In genomic region chr2:230986520-230987136, GRCh38 we compare ENCODE assay signal across 8 cellular contexts. TPM values are rescaled to one million over a fixed set of nuclear protein-coding genes. Genes with fewer than 3 reads are reported as not detected.
DNase-seq lines count a peak whose midpoint lies in the region; ATAC-seq and TF ChIP-seq lines count a peak whose summit lies in the region.

No MANE protein-coding gene starts in this region.

- no peaks in the 10 kb centered on the region for H3K36me3 ChIP-seq in mammary epithelial cell (ENCODE audit: insufficient read depth, low read length)
- no peaks in the 10 kb centered on the region for H3K36me3 ChIP-seq in naive thymus-derived CD4-positive, alpha-beta T cell (ENCODE audit: control insufficient read depth in 2 of 3, insufficient read depth in 3 of 3, low read length in 3 of 3)

- peaks cover 27% of the 10 kb centered on the region for H3K27me3 ChIP-seq in AG04450 (ENCODE audit: control insufficient read depth, insufficient read depth, low read length)
- no peaks in the 10 kb centered on the region for H3K27me3 ChIP-seq in mammary epithelial cell (ENCODE audit: insufficient read depth, low read length)
- no peaks in the 10 kb centered on the region for H3K27me3 ChIP-seq in naive thymus-derived CD4-positive, alpha-beta T cell (ENCODE audit: control insufficient read depth in 2 of 2, insufficient read depth in 2 of 2, low read length in 2 of 2)

- peak overlapping the region; percentile 91 for H2AFZ ChIP-seq in mammary epithelial cell (ENCODE audit: low read depth, low read length)

- peaks cover 5% of the 10 kb centered on the region; the same call in 1 of the 2 replicates for H3K9me3 ChIP-seq in AG04450 (ENCODE audit: control insufficient read depth, insufficient read depth, low read length)
- no peaks in the 10 kb centered on the region for H3K9me3 ChIP-seq in mammary epithelial cell (replicated peaks; ENCODE audit: insufficient read depth, low read length)
- no peaks in the 10 kb centered on the region for H3K9me3 ChIP-seq in naive thymus-derived CD4-positive, alpha-beta T cell (ENCODE audit: control insufficient read depth in 2 of 3, low read length in 3 of 3)

- peak overlapping the region; percentile 72 for H3K4me2 ChIP-seq in mammary epithelial cell (ENCODE audit: insufficient read depth, low read depth, low read length)

- TF ChIP-seq CTCF in AG04450 (IDR thresholded peaks at IDR 0.05; ENCODE audit: low read depth, low read length) (no peak), mammary epithelial cell (conservative IDR thresholded peaks at IDR 0.05 in 1 of 2, IDR thresholded peaks at IDR 0.05 in 1 of 2; ENCODE audit: extremely low read depth in 1 of 2, insufficient read depth in 1 of 2, low read depth in 1 of 2, low read length in 2 of 2) (no peak)

- no peak overlapping the region for H3K9ac ChIP-seq in mammary epithelial cell (ENCODE audit: insufficient read depth, low read length)

- no peak for DNase-seq in AG04450 (ENCODE audit: low read depth, low spot score)
- DNase-seq in mammary epithelial cell: no peak
- no peak for DNase-seq in naive thymus-derived CD4-positive, alpha-beta T cell
- no peak for DNase-seq in stimulated activated CD4-positive, alpha-beta T cell treated with anti-CD3 and anti-CD28 coated beads, Interleukin-12 subunit alpha, Interleukin-12 subunit beta, amount 100 ng/mL, for 4 hours
- DNase-seq in SW480 (ENCODE audit: low spot score): no peak
- no peak for DNase-seq in NCI-H2171 (lab: John Stamatoyannopoulos, UW)

- in situ Hi-C loops in mammary epithelial cell (cut with MboI; ENCODE audit: low sequenced_read_pairs in 2 of 2): loop anchor here (5.0 kb wide), 2 partner anchors 84 to 159 kb away; no protein-coding TSS in a partner anchor

- POLR2A ChIA-PET in AG04450 (lab: Yijun Ruan, JAX): no interaction called here
- POLR2A ChIA-PET in naive thymus-derived CD4-positive, alpha-beta T cell (lab: Charles Lee): interaction anchor here (0.7 to 1.4 kb wide), 2 partner anchors 120 to 139 kb away, joined by 3 to 4 read pairs; no protein-coding TSS in a partner anchor

- peak overlapping the region; percentile 19 to 68 (median 47) for H3K4me3 Mint-ChIP-seq in naive thymus-derived CD4-positive, alpha-beta T cell

- ATAC-seq in HG03108 (IDR thresholded peaks at IDR 0.05; ENCODE audit: unreplicated experiment): peak; percentile 1
- no peak for ATAC-seq in naive thymus-derived CD4-positive, alpha-beta T cell
- no peak for ATAC-seq in GM21423 (IDR thresholded peaks at IDR 0.05; ENCODE audit: unreplicated experiment)

- H3K4me3 ChIP-seq in AG04450 (ENCODE audit: low read depth, low read length): peak overlapping the region; percentile 56
- H3K4me3 ChIP-seq in mammary epithelial cell (replicated peaks in 1 of 3; ENCODE audit: insufficient read depth in 1 of 3, low read depth in 2 of 3, low read length in 3 of 3): peak overlapping the region; percentile 6 to 14 (median 10)
- peak overlapping the region; percentile 59 for H3K4me3 ChIP-seq in naive thymus-derived CD4-positive, alpha-beta T cell (ENCODE audit: low read length)

- peak overlapping the region in 1 of 9 donors; percentile 40 for H3K27ac Mint-ChIP-seq in naive thymus-derived CD4-positive, alpha-beta T cell

- H3K4me1 Mint-ChIP-seq in naive thymus-derived CD4-positive, alpha-beta T cell: peaks cover 4 to 40% (median 8%) of the 10 kb centered on the region in 7 donors

- H3K9me3 Mint-ChIP-seq in naive thymus-derived CD4-positive, alpha-beta T cell: no peaks in the 10 kb centered on the region

- no peak overlapping the region for H3K27ac ChIP-seq in AG04450 (ENCODE audit: low read depth, low read length)
- no peak overlapping the region for H3K27ac ChIP-seq in mammary epithelial cell (ENCODE audit: insufficient read depth, low read depth, low read length)
- H3K27ac ChIP-seq in naive thymus-derived CD4-positive, alpha-beta T cell (ENCODE audit: low read depth, low read length): no peak overlapping the region

- no peaks in the 10 kb centered on the region for H3K36me3 Mint-ChIP-seq in naive thymus-derived CD4-positive, alpha-beta T cell

- H3K4me1 ChIP-seq in mammary epithelial cell (ENCODE audit: insufficient read depth, low read length): no peaks in the 10 kb centered on the region
- H3K4me1 ChIP-seq in naive thymus-derived CD4-positive, alpha-beta T cell (ENCODE audit: control insufficient read depth in 2 of 2, insufficient read depth in 2 of 2, low read length in 2 of 2): peaks cover 8 to 17% of the 10 kb centered on the region in 2 donors

- WGBS in mammary epithelial cell (ENCODE audit: low coverage, missing lambda C conversion rate): 50% methylated on average over 7 of the region's 15 CpGs

- peaks cover 3% of the 10 kb centered on the region for H4K20me1 ChIP-seq in mammary epithelial cell (ENCODE audit: insufficient read depth, low read length)

- intact Hi-C loops in mammary epithelial cell (cut with micrococcal nuclease): loop anchor here (1.0 kb wide), 3 partner anchors 84 to 162 kb away; no protein-coding TSS in a partner anchor
- intact Hi-C loops in naive thymus-derived CD4-positive, alpha-beta T cell (cut with micrococcal nuclease): loop anchor here (1.0 to 2.0 kb wide), 5 partner anchors 62 to 162 kb away; partner anchors contain the start of genes GPR55 (in 2 of the 2) and ITM2C (in 1 of the 2)

- no TSS peak for BruUV-seq in mammary epithelial cell (replicated peaks; lab: Mats Ljungman, UMichigan)

- CTCF ChIA-PET in AG04450 (lab: Charles Lee): interaction anchor here (0.7 to 6.2 kb wide), 21 partner anchors 9 to 765 kb away, joined by 3 to 184 read pairs (median 8); partner anchors contain the start of genes ITM2C and SPATA3
- CTCF ChIA-PET in mammary epithelial cell (lab: Charles Lee; ENCODE audit: low non-redundant PET): interaction anchor here (0.7 kb wide), 1 partner anchor 149 kb away, joined by 5 read pairs; no protein-coding TSS in a partner anchor
- CTCF ChIA-PET in naive thymus-derived CD4-positive, alpha-beta T cell (lab: Charles Lee): interaction anchor here (0.6 to 3.8 kb wide), 12 partner anchors 12 to 164 kb away, joined by 3 to 47 read pairs (median 6); no protein-coding TSS in a partner anchor

- dilution Hi-C loops in mammary epithelial cell (cut with HindIII; ENCODE audit: low sequenced_read_pairs): no loop called here

- H3K79me2 ChIP-seq in mammary epithelial cell (ENCODE audit: insufficient read depth, low read length): no peaks in the 10 kb centered on the region

- H3K27me3 Mint-ChIP-seq in naive thymus-derived CD4-positive, alpha-beta T cell: peaks cover 5 to 36% (median 10%) of the 10 kb centered on the region in 5 donors

RNA-seq across cellular contexts. Expression of gene SPATA3, which starts 9.3 kb away (rescaled TPM):
- polyA plus RNA-seq in AG04450 (2011; rRNA removed): not detected in 2 replicates
- not detected in 2 replicates for polyA minus RNA-seq in AG04450 (2011; rRNA and poly(A)+ RNA removed)
- total RNA-seq in mammary epithelial cell: not detected
- not detected for polyA plus RNA-seq in mammary epithelial cell
- polyA minus RNA-seq in mammary epithelial cell: not detected
- not detected for total RNA-seq in naive thymus-derived CD4-positive, alpha-beta T cell
- polyA plus RNA-seq in naive thymus-derived CD4-positive, alpha-beta T cell: not detected

RNA-seq across cellular contexts. Expression of gene C2orf72, which starts 50.7 kb away (rescaled TPM):
- polyA plus RNA-seq in AG04450 (2011; rRNA removed) (0.02 TPM in 1 of 2 replicates, not detected in the other), mammary epithelial cell (0.49 TPM)
- polyA minus RNA-seq in AG04450 (2011; rRNA and poly(A)+ RNA removed): not detected in 2 replicates
- under 1 TPM; 0.33 to 0.50 TPM for total RNA-seq in mammary epithelial cell
- not detected for polyA minus RNA-seq in mammary epithelial cell
- under 1 TPM in 1 of 5 experiments, not detected in 4; 0.60 TPM for total RNA-seq in naive thymus-derived CD4-positive, alpha-beta T cell
- polyA plus RNA-seq in naive thymus-derived CD4-positive, alpha-beta T cell: not detected
